Comparison of ENCODE assay signal across 10 cellular contexts in the genomic region with DNA sequence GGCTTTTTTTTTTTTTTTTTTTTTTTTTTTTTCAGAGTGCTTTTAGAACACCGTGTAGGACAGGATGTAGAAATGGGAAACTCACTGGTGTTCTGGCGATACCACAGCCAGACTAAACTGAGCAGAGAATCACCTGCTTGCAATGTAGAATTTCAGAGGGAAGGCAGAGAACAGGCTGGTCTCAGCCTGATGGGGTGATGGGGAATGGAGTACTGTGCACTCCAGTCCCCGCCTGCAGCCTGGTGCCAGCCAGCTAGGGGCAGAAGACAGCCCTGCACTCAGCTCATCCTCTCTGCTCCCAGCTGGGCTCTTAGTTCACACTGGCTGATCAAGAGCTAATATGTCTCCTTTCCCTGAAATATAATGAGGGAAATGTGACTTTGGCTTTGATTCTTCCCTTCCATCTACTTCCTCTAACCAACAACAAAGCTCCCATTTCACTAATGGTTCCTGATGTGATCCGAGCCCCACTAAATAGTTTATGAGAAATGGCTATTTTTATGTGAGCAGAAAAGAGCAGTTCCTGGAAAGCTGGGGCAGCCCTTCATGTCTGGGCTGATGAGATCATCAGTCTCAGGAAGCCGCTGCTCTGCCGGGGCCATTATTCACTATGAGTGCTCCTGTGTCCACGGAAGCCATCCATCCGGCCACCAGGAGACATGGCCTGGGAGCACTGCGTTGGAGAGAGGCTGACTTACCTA.
A peak's percentile ranks its signal among the peaks of the same experiment; 100 is the strongest.
DNase-seq lines count a peak whose midpoint lies in the region; ATAC-seq, FAIRE-seq and TF ChIP-seq lines count a peak whose summit lies in the region.
"Had no signal": no experiment of that assay in that cellular context is flagged by ENCODE, and none has a peak within 500 bp of the region (broad histone marks: within the 10 kb centered on the region; RNA-seq: fewer than 3 reads in every experiment).

No MANE protein-coding gene starts in this region.

- TF ChIP-seq POLR2A in GM12878 (IDR thresholded peaks at IDR 0.05; ENCODE audit: low read depth, low read length): no peak

- no peak overlapping the region for H3K4me3 ChIP-seq in GM12878
- H3K4me3 ChIP-seq in neural progenitor cell: no peak overlapping the region
- H3K4me3 ChIP-seq: mucosa of descending colon had no signal

- no peak for TF ChIP-seq RAD21 in GM12878 (IDR thresholded peaks at IDR 0.05; ENCODE audit: insufficient read depth, low read depth, low read length)

- H3K9ac ChIP-seq in GM12878 (ENCODE audit: control insufficient read depth, insufficient read depth, low read length) (no peak overlapping the region), neural progenitor cell (no peak overlapping the region)

- H3K4me3 Mint-ChIP-seq in neural progenitor cell: no peak overlapping the region
- H3K4me3 Mint-ChIP-seq in stimulated activated effector memory CD8-positive, alpha-beta T cell treated with anti-CD3 and anti-CD28 coated beads, Interleukin-12 subunit alpha, Interleukin-12 subunit beta, amount 100 ng/mL, for 72 hours: no peak overlapping the region

- peak overlapping the region; percentile 58; the same call in 1 of the 2 replicates for H3K4me2 ChIP-seq in GM12878 (ENCODE audit: control insufficient read depth, insufficient read depth)
- H3K4me2 ChIP-seq in neural progenitor cell: no peak overlapping the region

- no peaks in the 10 kb centered on the region for H3K36me3 Mint-ChIP-seq in neural progenitor cell
- H3K36me3 Mint-ChIP-seq in stimulated activated effector memory CD8-positive, alpha-beta T cell treated with anti-CD3 and anti-CD28 coated beads, Interleukin-12 subunit alpha, Interleukin-12 subunit beta, amount 100 ng/mL, for 72 hours: no peaks in the 10 kb centered on the region

- H3K36me3 ChIP-seq in GM12878 (ENCODE audit: control insufficient read depth in 2 of 2, insufficient read depth in 2 of 2, low read length in 1 of 2) (no peaks in the 10 kb centered on the region), neural progenitor cell (no peaks in the 10 kb centered on the region)

- peak; percentile 14; the same call in 2 of the 3 replicates for ATAC-seq in GM12878
- ATAC-seq in stimulated activated effector memory CD8-positive, alpha-beta T cell treated with anti-CD3 and anti-CD28 coated beads, Interleukin-12 subunit alpha, Interleukin-12 subunit beta, amount 100 ng/mL, for 72 hours: no peak
- ATAC-seq: mucosa of descending colon had no signal

- H3K27me3 Mint-ChIP-seq in neural progenitor cell (ENCODE audit: insufficient read depth, low read depth): no peaks in the 10 kb centered on the region

- POLR2A ChIA-PET in GM12878 (lab: Charles Lee): interaction anchor here (0.6 to 2.8 kb wide), 3 partner anchors 37 to 114 kb away, joined by 3 to 9 read pairs (median 5); no protein-coding TSS in a partner anchor

- H3K4me1 ChIP-seq in GM12878 (ENCODE audit: control insufficient read depth, insufficient read depth, low read length) (peaks cover 23% of the 10 kb centered on the region), neural progenitor cell (no peaks in the 10 kb centered on the region)

- SMC1A ChIA-PET in GM12878 (lab: Charles Lee; ENCODE audit: uncharacterized antibody, unreplicated experiment): interaction anchor here (0.7 to 3.2 kb wide), 13 partner anchors 10 to 212 kb away, joined by 3 to 22 read pairs (median 6); no protein-coding TSS in a partner anchor

- H3K79me2 ChIP-seq in GM12878 (ENCODE audit: control insufficient read depth, insufficient read depth, low read length) (no peaks in the 10 kb centered on the region), neural progenitor cell (ENCODE audit: low read depth) (no peaks in the 10 kb centered on the region)

- H2AFZ ChIP-seq in GM12878 (ENCODE audit: control insufficient read depth, low read depth, low read length): peak overlapping the region; percentile 37
- H2AFZ ChIP-seq in neural progenitor cell (replicated peaks): peak overlapping the region; percentile 20

- no TSS peak for BruUV-seq in GM12878 (replicated peaks; lab: Mats Ljungman, UMichigan)

- H3K27me3 ChIP-seq in GM12878 (replicated peaks in 1 of 2; ENCODE audit: control insufficient read depth in 2 of 2, insufficient read depth in 2 of 2, low read length in 1 of 2) (no peaks in the 10 kb centered on the region; a peak in 1 of 4 replicates), neural progenitor cell (no peaks in the 10 kb centered on the region)

- 0 out of 6 replicates have a peak, but pooled peaks of 1 of the 3 experiments have one; percentile 4 for TF ChIP-seq CTCF in GM12878 (IDR thresholded peaks at IDR 0.05 in 2 of 3, conservative IDR thresholded peaks at IDR 0.05 in 1 of 3; ENCODE audit: control insufficient read depth in 2 of 3, extremely low read depth in 1 of 3, insufficient read depth in 1 of 3, low read depth in 3 of 3, low read length in 3 of 3)
- TF ChIP-seq CTCF in neural progenitor cell (IDR thresholded peaks at IDR 0.05): no peak

- H4K20me1 ChIP-seq in GM12878 (ENCODE audit: control insufficient read depth, insufficient read depth) (no peaks in the 10 kb centered on the region), neural progenitor cell (ENCODE audit: low read depth) (no peaks in the 10 kb centered on the region)

- CTCF ChIA-PET in GM12878 (lab: Yijun Ruan, JAX): interaction anchor here (1.0 to 2.0 kb wide), 8 partner anchors 10 to 217 kb away, joined by 3 to 7 read pairs (median 4); no protein-coding TSS in a partner anchor

- H3K9me3 ChIP-seq in GM12878 (replicated peaks; ENCODE audit: control insufficient read depth, insufficient read depth, low read length): no peaks in the 10 kb centered on the region
- no peaks in the 10 kb centered on the region for H3K9me3 ChIP-seq in neural progenitor cell (ENCODE audit: low read depth)
- H3K9me3 ChIP-seq: mucosa of descending colon had no signal

- in situ Hi-C loops in GM12878 (cut with MboI): no loop called here

- H3K27ac Mint-ChIP-seq in neural progenitor cell: peak overlapping the region; percentile 75
- no peak overlapping the region for H3K27ac Mint-ChIP-seq in stimulated activated effector memory CD8-positive, alpha-beta T cell treated with anti-CD3 and anti-CD28 coated beads, Interleukin-12 subunit alpha, Interleukin-12 subunit beta, amount 100 ng/mL, for 72 hours

- TF ChIP-seq EP300 in GM12878 (IDR thresholded peaks at IDR 0.05; ENCODE audit: borderline replicate concordance in 1 of 2, control insufficient read depth in 1 of 2, low read depth in 2 of 2, low read length in 2 of 2): no peak

- intact Hi-C loops in GM12878 (cut with micrococcal nuclease; ENCODE audit: unreplicated experiment): loop anchor here (5.0 kb wide), 1 partner anchor 112 kb away; no protein-coding TSS in a partner anchor

- DNase-seq in GM04504 (ENCODE audit: low read depth) (peak; percentile 7), NCI-H2029 (lab: John Stamatoyannopoulos, UW) (peak; percentile 74), GM12878 (ENCODE audit: low read depth, low spot score) (no peak), neural progenitor cell (ENCODE audit: low spot score) (peak; percentile 22), NCI-H226 (no peak), frontal cortex (ENCODE audit: low spot score in 2 of 2) (no peak), GM19240 (ENCODE audit: insufficient read length, low spot score) (no peak)
- no peak for DNase-seq in stimulated activated effector memory CD8-positive, alpha-beta T cell treated with anti-CD3 and anti-CD28 coated beads, Interleukin-12 subunit alpha, Interleukin-12 subunit beta, amount 100 ng/mL, for 72 hours (ENCODE audit: low spot score in 2 of 2)
- DNase-seq: mucosa of descending colon, NCI-H1436 had no signal

- 16% methylated on average over 8 of the region's 9 CpGs for WGBS in GM12878 (ENCODE audit: insufficient coverage, insufficient replicate concordance, low lambda C conversion rate, missing lambda C conversion rate)

- RAD21 ChIA-PET in GM12878 (lab: Charles Lee; ENCODE audit: unreplicated experiment): interaction anchor here (0.6 to 3.8 kb wide), 7 partner anchors 13 to 259 kb away, joined by 3 to 41 read pairs (median 7); no protein-coding TSS in a partner anchor

- peaks cover 23% of the 10 kb centered on the region for H3K4me1 Mint-ChIP-seq in neural progenitor cell
- peaks cover 6% of the 10 kb centered on the region for H3K4me1 Mint-ChIP-seq in stimulated activated effector memory CD8-positive, alpha-beta T cell treated with anti-CD3 and anti-CD28 coated beads, Interleukin-12 subunit alpha, Interleukin-12 subunit beta, amount 100 ng/mL, for 72 hours

- peak overlapping the region; percentile 74 for H3K27ac ChIP-seq in GM12878 (ENCODE audit: control insufficient read depth, insufficient read depth)
- H3K27ac ChIP-seq in neural progenitor cell: no peak overlapping the region

- FAIRE-seq in GM12878 (lab: Jason Lieb, UNC): no peak
- no peak for FAIRE-seq in frontal cortex (lab: Jason Lieb, UNC)

- no peaks in the 10 kb centered on the region for H3K9me3 Mint-ChIP-seq in neural progenitor cell
- no peaks in the 10 kb centered on the region for H3K9me3 Mint-ChIP-seq in stimulated activated effector memory CD8-positive, alpha-beta T cell treated with anti-CD3 and anti-CD28 coated beads, Interleukin-12 subunit alpha, Interleukin-12 subunit beta, amount 100 ng/mL, for 72 hours

- no peaks in the 10 kb centered on the region for H3F3A ChIP-seq in neural progenitor cell (ENCODE audit: low read depth)

TF ChIP-seq in GM12878, 131 proteins besides CTCF, POLR2A, EP300 and RAD21 (continues in another document):
- no peak for TF ChIP-seq CREM (IDR thresholded peaks at IDR 0.05; ENCODE audit: low read depth)
- peak; percentile 78 for TF ChIP-seq ZNF384 (IDR thresholded peaks at IDR 0.05; ENCODE audit: borderline replicate concordance, low read depth, low read length)
- peak; percentile 25; the same call in 1 of the 2 replicates for TF ChIP-seq JUNB (IDR thresholded peaks at IDR 0.05)
- TF ChIP-seq ESRRA (IDR thresholded peaks at IDR 0.05; ENCODE audit: low read length): no peak

Comparison
In these comparisons a context has a peak if more than half of its experiments do, and no peak if none do; other contexts are left out.
1. DNase-seq: peak in GM04504 (single experiment), NCI-H2029 (single experiment) and neural progenitor cell (single experiment); none in GM12878 (single experiment), stimulated activated effector memory CD8-positive, alpha-beta T cell treated with anti-CD3 and anti-CD28 coated beads, Interleukin-12 subunit alpha, Interleukin-12 subunit beta, amount 100 ng/mL, for 72 hours (0 of 2), NCI-H226 (single experiment), frontal cortex (0 of 2) and GM19240 (single experiment).